In the genomic region with DNA sequence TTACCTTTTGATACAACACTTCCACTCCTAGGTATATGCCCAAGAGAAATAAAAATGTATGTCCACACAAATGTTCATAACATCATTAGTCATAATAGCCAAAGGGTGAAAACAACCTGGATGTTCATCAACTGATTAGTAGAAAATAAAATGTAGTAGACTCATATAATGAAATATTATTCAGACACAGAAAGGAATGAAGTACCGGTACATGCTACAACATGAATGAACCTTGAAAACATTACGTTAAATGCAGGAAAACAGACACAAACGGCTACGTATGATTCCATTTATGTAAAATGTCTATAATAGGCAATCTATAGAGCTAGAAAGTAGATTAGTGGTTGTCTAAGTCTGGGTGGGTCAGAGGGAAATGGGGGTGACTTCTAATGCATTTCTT, we compare ENCODE assay signal across 40 cellular contexts.
"Had no signal": no experiment of that assay in that cellular context is flagged by ENCODE, and none has a peak within 500 bp of the region (broad histone marks: within the 10 kb centered on the region; RNA-seq: fewer than 3 reads in every experiment).

No MANE protein-coding gene starts in this region.

- ATAC-seq: activated naive CD4-positive, alpha-beta T cell treated with anti-CD3 and anti-CD28 coated beads, Interleukin-2, amount 50 U/mL, for 72 hours; activated naive CD8-positive, alpha-beta T cell treated with anti-CD3 and anti-CD28 coated beads, Interleukin-2, amount 50 U/mL, for 24 hours; activated T-cell treated with anti-CD3 and anti-CD28 coated beads, Interleukin-2, amount 50 U/mL, for 4 hours; activated T-cell treated with anti-CD3 and anti-CD28 coated beads, Interleukin-2, amount 50 U/mL, for 72 hours; activated T-helper 17 cell treated with anti-CD3 and anti-CD28 coated beads, Interleukin-2, amount 50 U/mL, for 72 hours; body of pancreas had no signal

- H3K36me3 ChIP-seq: adrenal gland, ascending aorta, brain microvascular endothelial cell, breast epithelium, cardiac muscle cell had no signal

- H3K27ac ChIP-seq: adrenal gland, ascending aorta, body of pancreas, brain microvascular endothelial cell, breast epithelium, cardiac muscle cell had no signal

- H3K4me3 ChIP-seq: adrenal gland, ascending aorta, body of pancreas, breast epithelium, cardiac muscle cell had no signal

- H3K4me3 Mint-ChIP-seq: activated naive CD4-positive, alpha-beta T cell treated with anti-CD3 and anti-CD28 coated beads for 36 hours; activated naive CD4-positive, alpha-beta T cell treated with anti-CD3 and anti-CD28 coated beads, Interleukin-2, amount 10 ng/mL, durations not matched to agents 7 days and 5 days; activated naive CD4-positive, alpha-beta T cell treated with anti-CD3 and anti-CD28 coated beads, Interleukin-2, amount 50 U/mL, for 24 hours; activated naive CD8-positive, alpha-beta T cell; activated naive CD8-positive, alpha-beta T cell treated with anti-CD3 and anti-CD28 coated beads for 36 hours; activated naive CD8-positive, alpha-beta T cell treated with anti-CD3 and anti-CD28 coated beads, Interleukin-2, amount 10 ng/mL, durations not matched to agents 7 days and 5 days; activated naive CD8-positive, alpha-beta T cell treated with anti-CD3 and anti-CD28 coated beads, Interleukin-2, amount 50 U/mL, for 24 hours; activated T-cell treated with anti-CD3 and anti-CD28 coated beads, Interleukin-2, amount 50 U/mL, for 24 hours; activated T-cell treated with anti-CD3 and anti-CD28 coated beads, Interleukin-2, amount 50 U/mL, for 4 hours; activated T-cell treated with anti-CD3 and anti-CD28 coated beads, Interleukin-2, amount 50 U/mL, for 72 hours; activated T-helper 1 cell treated with anti-CD3 and anti-CD28 coated beads, Interleukin-12 subunit alpha, Interleukin-12 subunit beta, Interleukin-2, Interleukin-4 antibody, amounts not matched to agents 30 ng/mL and 10 ng/mL and 1 ng/mL, durations not matched to agents 14 hours and 24 hours and 36 hours; activated T-helper 17 cell treated with anti-CD3 and anti-CD28 coated beads, Interleukin-2, amount 50 U/mL, for 72 hours; brain; central memory CD8-positive, alpha-beta T cell had no signal

- H3K27me3 ChIP-seq: adrenal gland, ascending aorta, body of pancreas, brain microvascular endothelial cell, cardiac muscle cell had no signal

- H3K27ac Mint-ChIP-seq: activated naive CD4-positive, alpha-beta T cell treated with anti-CD3 and anti-CD28 coated beads for 36 hours; activated naive CD4-positive, alpha-beta T cell treated with anti-CD3 and anti-CD28 coated beads, Interleukin-2, amount 10 ng/mL, durations not matched to agents 7 days and 5 days; activated naive CD4-positive, alpha-beta T cell treated with anti-CD3 and anti-CD28 coated beads, Interleukin-2, amount 50 U/mL, for 24 hours; activated naive CD4-positive, alpha-beta T cell treated with anti-CD3 and anti-CD28 coated beads, Interleukin-2, amount 50 U/mL, for 72 hours; activated naive CD8-positive, alpha-beta T cell; activated naive CD8-positive, alpha-beta T cell treated with anti-CD3 and anti-CD28 coated beads for 36 hours; activated naive CD8-positive, alpha-beta T cell treated with anti-CD3 and anti-CD28 coated beads, Interleukin-2, amount 10 ng/mL, durations not matched to agents 7 days and 5 days; activated naive CD8-positive, alpha-beta T cell treated with anti-CD3 and anti-CD28 coated beads, Interleukin-2, amount 50 U/mL, for 24 hours; activated T-cell treated with anti-CD3 and anti-CD28 coated beads, Interleukin-2, amount 50 U/mL, for 24 hours; activated T-cell treated with anti-CD3 and anti-CD28 coated beads, Interleukin-2, amount 50 U/mL, for 72 hours; activated T-helper 1 cell treated with anti-CD3 and anti-CD28 coated beads, Interleukin-12 subunit alpha, Interleukin-12 subunit beta, Interleukin-2, Interleukin-4 antibody, amounts not matched to agents 30 ng/mL and 10 ng/mL and 1 ng/mL, durations not matched to agents 14 hours and 24 hours and 36 hours; activated T-helper 17 cell treated with anti-CD3 and anti-CD28 coated beads, Interleukin-2, amount 50 U/mL, for 72 hours; activated T-helper 2 cell treated with anti-CD3 and anti-CD28 coated beads, Interferon-gamma antibody, Interleukin-2, Interleukin-4, amounts not matched to agents 10 μg/mL and 5 μg/mL and 100 μg/mL, durations not matched to agents 14 hours and 24 hours and 36 hours; brain had no signal

- H3K9me3 Mint-ChIP-seq: activated naive CD4-positive, alpha-beta T cell treated with anti-CD3 and anti-CD28 coated beads for 36 hours; activated naive CD4-positive, alpha-beta T cell treated with anti-CD3 and anti-CD28 coated beads, Interleukin-2, amount 10 ng/mL, durations not matched to agents 7 days and 5 days; activated naive CD4-positive, alpha-beta T cell treated with anti-CD3 and anti-CD28 coated beads, Interleukin-2, amount 50 U/mL, for 24 hours; activated naive CD4-positive, alpha-beta T cell treated with anti-CD3 and anti-CD28 coated beads, Interleukin-2, amount 50 U/mL, for 72 hours; activated naive CD8-positive, alpha-beta T cell treated with anti-CD3 and anti-CD28 coated beads for 36 hours; activated naive CD8-positive, alpha-beta T cell treated with anti-CD3 and anti-CD28 coated beads, Interleukin-2, amount 10 ng/mL, durations not matched to agents 7 days and 5 days; activated naive CD8-positive, alpha-beta T cell treated with anti-CD3 and anti-CD28 coated beads, Interleukin-2, amount 50 U/mL, for 24 hours; activated T-cell treated with anti-CD3 and anti-CD28 coated beads, Interleukin-2, amount 50 U/mL, for 24 hours; activated T-cell treated with anti-CD3 and anti-CD28 coated beads, Interleukin-2, amount 50 U/mL, for 4 hours; activated T-cell treated with anti-CD3 and anti-CD28 coated beads, Interleukin-2, amount 50 U/mL, for 72 hours; activated T-helper 1 cell treated with anti-CD3 and anti-CD28 coated beads, Interleukin-12 subunit alpha, Interleukin-12 subunit beta, Interleukin-2, Interleukin-4 antibody, amounts not matched to agents 30 ng/mL and 10 ng/mL and 1 ng/mL, durations not matched to agents 14 hours and 24 hours and 36 hours; activated T-helper 17 cell treated with anti-CD3 and anti-CD28 coated beads, Interleukin-2, amount 50 U/mL, for 72 hours; activated T-helper 2 cell treated with anti-CD3 and anti-CD28 coated beads, Interferon-gamma antibody, Interleukin-2, Interleukin-4, amounts not matched to agents 10 μg/mL and 5 μg/mL and 100 μg/mL, durations not matched to agents 14 hours and 24 hours and 36 hours; brain; central memory CD8-positive, alpha-beta T cell had no signal

- H3K4me1 Mint-ChIP-seq: activated naive CD4-positive, alpha-beta T cell treated with anti-CD3 and anti-CD28 coated beads, Interleukin-2, amount 10 ng/mL, durations not matched to agents 7 days and 5 days; activated naive CD4-positive, alpha-beta T cell treated with anti-CD3 and anti-CD28 coated beads, Interleukin-2, amount 50 U/mL, for 24 hours; activated naive CD8-positive, alpha-beta T cell treated with anti-CD3 and anti-CD28 coated beads for 36 hours; activated naive CD8-positive, alpha-beta T cell treated with anti-CD3 and anti-CD28 coated beads, Interleukin-2, amount 10 ng/mL, durations not matched to agents 7 days and 5 days; activated naive CD8-positive, alpha-beta T cell treated with anti-CD3 and anti-CD28 coated beads, Interleukin-2, amount 50 U/mL, for 24 hours; activated T-helper 17 cell treated with anti-CD3 and anti-CD28 coated beads, Interleukin-2, amount 50 U/mL, for 72 hours; brain; central memory CD8-positive, alpha-beta T cell had no signal

- H3K36me3 Mint-ChIP-seq: activated naive CD4-positive, alpha-beta T cell treated with anti-CD3 and anti-CD28 coated beads, Interleukin-2, amount 10 ng/mL, durations not matched to agents 7 days and 5 days; activated naive CD4-positive, alpha-beta T cell treated with anti-CD3 and anti-CD28 coated beads, Interleukin-2, amount 50 U/mL, for 24 hours; activated naive CD4-positive, alpha-beta T cell treated with anti-CD3 and anti-CD28 coated beads, Interleukin-2, amount 50 U/mL, for 72 hours; activated naive CD8-positive, alpha-beta T cell; activated naive CD8-positive, alpha-beta T cell treated with anti-CD3 and anti-CD28 coated beads for 36 hours; activated naive CD8-positive, alpha-beta T cell treated with anti-CD3 and anti-CD28 coated beads, Interleukin-2, amount 10 ng/mL, durations not matched to agents 7 days and 5 days; brain had no signal

- DNase-seq: activated effector memory CD4-positive, alpha-beta T cell treated with anti-CD3 and anti-CD28 coated beads, Interleukin-2, amount 50 U/mL, for 16 hours; activated effector memory CD4-positive, alpha-beta T cell treated with Interleukin-2 at 50 U/mL for 16 hours; activated gamma-delta T cell; activated gamma-delta T cell treated with Interleukin-2 at 50 U/mL for 16 hours; activated naive CD4-positive, alpha-beta T cell; activated naive CD4-positive, alpha-beta T cell treated with anti-CD3 and anti-CD28 coated beads for 36 hours; activated naive CD4-positive, alpha-beta T cell treated with anti-CD3 and anti-CD28 coated beads, Interleukin-2, amount 10 ng/mL, durations not matched to agents 7 days and 5 days; activated naive CD4-positive, alpha-beta T cell treated with anti-CD3 and anti-CD28 coated beads, Interleukin-2, amount 50 U/mL, for 16 hours; activated naive CD4-positive, alpha-beta T cell treated with Interleukin-2 at 50 U/mL for 16 hours; activated naive CD8-positive, alpha-beta T cell treated with anti-CD3 and anti-CD28 coated beads for 36 hours; activated naive CD8-positive, alpha-beta T cell treated with anti-CD3 and anti-CD28 coated beads, Interleukin-2, amount 10 ng/mL, durations not matched to agents 7 days and 5 days; activated naive CD8-positive, alpha-beta T cell treated with anti-CD3 and anti-CD28 coated beads, Interleukin-2, amount 50 U/mL, for 24 hours; activated T-cell treated with anti-CD3 and anti-CD28 coated beads for 4 hours; activated T-cell treated with anti-CD3 and anti-CD28 coated beads, Interleukin-2, amount 50 U/mL, for 1 hour; activated T-cell treated with anti-CD3 and anti-CD28 coated beads, Interleukin-2, amount 50 U/mL, for 24 hours; activated T-cell treated with anti-CD3 and anti-CD28 coated beads, Interleukin-2, amount 50 U/mL, for 4 hours; activated T-cell treated with anti-CD3 and anti-CD28 coated beads, Interleukin-2, amount 50 U/mL, for 48 hours; activated T-cell treated with anti-CD3 and anti-CD28 coated beads, Interleukin-2, amount 50 U/mL, for 72 hours; adrenal gland; amniotic stem cell; amygdala; anterior cingulate cortex; aorta; body of pancreas; brain microvascular endothelial cell; caudate nucleus; central memory CD4-positive, alpha-beta T cell; cerebellar nuclear complex had no signal

- FAIRE-seq: astrocyte had no signal

- H3K4me1 ChIP-seq: adrenal gland, ascending aorta, body of pancreas, breast epithelium had no signal
